ENCODE assay signal across 10 cellular contexts in the genomic region with DNA sequence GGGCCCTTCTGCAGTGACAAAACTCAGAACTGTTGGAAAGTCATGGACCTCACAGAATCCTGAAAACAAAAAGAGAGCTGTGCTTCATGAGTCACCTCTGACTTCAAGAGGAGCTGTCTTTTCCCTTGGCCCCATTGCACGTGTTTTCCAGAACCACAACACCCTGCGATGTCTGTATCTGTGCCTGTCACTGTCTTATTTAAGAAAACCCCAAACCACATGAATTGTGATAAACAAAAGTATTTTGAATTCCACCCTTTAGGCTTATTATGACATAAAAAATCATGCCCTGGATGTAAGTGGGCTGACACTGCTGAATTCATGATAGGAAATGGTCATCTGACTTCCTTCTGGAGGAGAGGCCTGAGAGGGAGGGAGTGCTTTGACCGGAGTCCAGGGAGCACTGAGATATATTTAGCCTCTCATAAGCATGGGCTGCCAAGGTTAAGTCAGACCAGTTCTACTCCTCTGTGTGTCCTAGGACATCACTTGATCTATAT.
DNase-seq lines count a peak whose midpoint lies in the region; ATAC-seq lines count a peak whose summit lies in the region.
"Had no signal": no experiment of that assay in that cellular context is flagged by ENCODE, and none has a peak within 500 bp of the region (broad histone marks: within the 10 kb centered on the region; RNA-seq: fewer than 3 reads in every experiment).

No MANE protein-coding gene starts in this region.

- peaks cover 2% of the 10 kb centered on the region for H3K27me3 ChIP-seq in rectal smooth muscle tissue (ENCODE audit: control insufficient read depth, insufficient read depth, low read length)

- H3K9ac ChIP-seq in rectal smooth muscle tissue (ENCODE audit: low read length), result no peak overlapping the region

- peaks cover 25 to 36% of the 10 kb centered on the region in 2 donors for H3K4me1 Mint-ChIP-seq in effector memory CD8-positive, alpha-beta T cell (ENCODE audit: low read depth in 2 of 2)

- peak overlapping the region; percentile 39 for H3K27ac ChIP-seq in rectal smooth muscle tissue (ENCODE audit: low read depth, low read length)

- H3K36me3 ChIP-seq in rectal smooth muscle tissue (ENCODE audit: control insufficient read depth, insufficient read depth, low read length), result no peaks in the 10 kb centered on the region

- no peak overlapping the region for H3K4me3 Mint-ChIP-seq in effector memory CD8-positive, alpha-beta T cell

- H3K27me3 Mint-ChIP-seq in effector memory CD8-positive, alpha-beta T cell, result no peaks in the 10 kb centered on the region

- peaks cover 9% of the 10 kb centered on the region for H3K4me1 ChIP-seq in rectal smooth muscle tissue (ENCODE audit: control insufficient read depth, insufficient read depth, low read length)

- H3K9me3 Mint-ChIP-seq in effector memory CD8-positive, alpha-beta T cell, result no peaks in the 10 kb centered on the region

- peak; percentile 44 for ATAC-seq in effector memory CD8-positive, alpha-beta T cell (replicated peaks)
- ATAC-seq in HG03571 (IDR thresholded peaks at IDR 0.05; ENCODE audit: unreplicated experiment), result no peak
- ATAC-seq in HG02610 (IDR thresholded peaks at IDR 0.05; ENCODE audit: unreplicated experiment), result no peak
- ATAC-seq: Panc1 had no signal

- DNase-seq in CD1c-positive myeloid dendritic cell (ENCODE audit: extremely low spot score) (peak; percentile 11), DMS79 treated with DMSO at 0.1 percent for 48 hours (lab: John Stamatoyannopoulos, UW) (no peak), hippocampal formation (lab: John Stamatoyannopoulos, UW) (no peak)
- peak; percentile 29 for DNase-seq in activated CD4-positive, alpha-beta T cell treated with anti-CD3 and anti-CD28 coated beads, Interleukin-2, amount 50 U/mL, for 1 hour
- DNase-seq in effector memory CD8-positive, alpha-beta T cell, result no peak
- DNase-seq: cerebellar nuclear complex had no signal

- H3K36me3 Mint-ChIP-seq in effector memory CD8-positive, alpha-beta T cell (ENCODE audit: insufficient read depth), result no peaks in the 10 kb centered on the region

- peak overlapping the region in 1 of 2 donors; percentile 31 for H3K27ac Mint-ChIP-seq in effector memory CD8-positive, alpha-beta T cell

- H3K4me3 ChIP-seq in rectal smooth muscle tissue (ENCODE audit: low read length), result no peak overlapping the region

Comparison
In these comparisons a context has a peak if more than half of its experiments do, and no peak if none do; other contexts are left out.
1. DNase-seq: peak in CD1c-positive myeloid dendritic cell (single experiment) and activated CD4-positive, alpha-beta T cell treated with anti-CD3 and anti-CD28 coated beads, Interleukin-2, amount 50 U/mL, for 1 hour (single experiment); none in effector memory CD8-positive, alpha-beta T cell (0 of 3), DMS79 treated with DMSO at 0.1 percent for 48 hours (single experiment) and hippocampal formation (0 of 2).